Comparison of ENCODE assay signal across 9 cellular contexts in genomic region chrX:109830704-109831206, GRCh38.
DNase-seq lines count a peak whose midpoint lies in the region; ATAC-seq, FAIRE-seq and TF ChIP-seq lines count a peak whose summit lies in the region.
"Had no signal": no experiment of that assay in that cellular context is flagged by ENCODE, and none has a peak within 500 bp of the region (broad histone marks: within the 10 kb centered on the region; RNA-seq: fewer than 3 reads in every experiment).

No MANE protein-coding gene starts in this region.

- in situ Hi-C loops in GM13977 (cut with MboI; ENCODE audit: low pct_unique_long_range_greater_than_20kb, low sequenced_read_pairs, unreplicated experiment) = no loop called here

- peak overlapping the region in 8 of 11 experiments; percentile 11 to 77 (median 51); a peak in 11 of 22 replicates for H3K4me2 ChIP-seq in BLaER1 treated with 17β-estradiol and CSF1 and Interleukin-3, amounts not matched to agents 10 nM and 100 nM

- peak overlapping the region in 8 of 11 experiments; percentile 47 to 91 (median 77); a peak in 15 of 22 replicates for H3K27ac ChIP-seq in BLaER1 treated with 17β-estradiol and CSF1 and Interleukin-3, amounts not matched to agents 10 nM and 100 nM

- H3K4me3 ChIP-seq in BLaER1 treated with 17β-estradiol and CSF1 and Interleukin-3, amounts not matched to agents 10 nM and 100 nM = no peak overlapping the region

- no peak for FAIRE-seq in D721Med (lab: Jason Lieb, UNC)

- peak; percentile 71 for ATAC-seq in GM21367 (IDR thresholded peaks at IDR 0.05; ENCODE audit: unreplicated experiment)
- ATAC-seq in HG03442 (IDR thresholded peaks at IDR 0.05; ENCODE audit: unreplicated experiment) = peak; percentile 66
- no peak for ATAC-seq in HG02610 (IDR thresholded peaks at IDR 0.05; ENCODE audit: unreplicated experiment)

- no peaks in the 10 kb centered on the region for H3K36me3 ChIP-seq in BLaER1 treated with 17β-estradiol and CSF1 and Interleukin-3, amounts not matched to agents 10 nM and 100 nM

- no peaks in the 10 kb centered on the region for H4K20me1 ChIP-seq in BLaER1 treated with 17β-estradiol and CSF1 and Interleukin-3, amounts not matched to agents 10 nM and 100 nM

- TF ChIP-seq CTCF in GM13977 (IDR thresholded peaks at IDR 0.05; ENCODE audit: extremely low read depth, insufficient read depth, missing control alignments) (no peak), D721Med (IDR thresholded peaks at IDR 0.05; ENCODE audit: insufficient read depth, missing control alignments) (no peak)

- H3K27me3 ChIP-seq in BLaER1 treated with 17β-estradiol and CSF1 and Interleukin-3, amounts not matched to agents 10 nM and 100 nM = peaks cover 64 to 86% (median 84%) of the 10 kb centered on the region in 11 experiments

- peak overlapping the region in 6 of 11 experiments; percentile 22 to 77 (median 74); a peak in 9 of 22 replicates for H3K9ac ChIP-seq in BLaER1 treated with 17β-estradiol and CSF1 and Interleukin-3, amounts not matched to agents 10 nM and 100 nM

- peak; percentile 83 for DNase-seq in fibroblast of gingiva (ENCODE audit: low read depth)
- no peak for DNase-seq in GM13977 (ENCODE audit: low spot score)
- no peak for DNase-seq in D721Med (ENCODE audit: insufficient read length, low spot score)
- no peak for DNase-seq in SHP77 treated with DMSO at 0.1 percent for 48 hours (lab: John Stamatoyannopoulos, UW)
- DNase-seq: DND-41 had no signal

- peaks cover 0 to 76% (median 13%) of the 10 kb centered on the region in 10 experiments; a peak in 11 of 20 replicates for H3K4me1 ChIP-seq in BLaER1 treated with 17β-estradiol and CSF1 and Interleukin-3, amounts not matched to agents 10 nM and 100 nM

- 0 out of 22 replicates have a peak, but pooled peaks cover 0 to under 1% (median 0%) of the 10 kb centered on the region in 11 experiments for H3K9me3 ChIP-seq in BLaER1 treated with 17β-estradiol and CSF1 and Interleukin-3, amounts not matched to agents 10 nM and 100 nM (replicated peaks in 1 of 11)
